25 cellular contexts compared by ENCODE assay signal in the genomic region with DNA sequence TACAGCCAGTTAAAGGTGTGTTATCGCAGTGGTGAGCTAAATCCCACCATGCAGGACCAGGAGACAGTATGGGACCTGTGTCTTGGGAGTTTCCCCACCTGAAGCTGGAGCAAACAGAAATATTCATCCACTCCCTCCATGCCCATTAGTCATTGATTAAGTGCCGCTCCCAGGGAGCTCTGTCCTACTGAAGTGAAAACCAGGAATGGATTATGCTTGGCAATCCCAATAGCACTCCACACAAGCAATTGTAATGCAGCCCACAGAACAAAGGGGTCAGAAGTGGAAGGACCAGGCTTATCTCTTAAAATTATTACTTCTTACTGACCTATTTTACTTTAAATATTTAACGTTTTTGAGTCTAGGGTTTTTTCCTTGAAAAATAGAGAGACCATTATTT.
"Had no signal": no experiment of that assay in that cellular context is flagged by ENCODE, and none has a peak within 500 bp of the region (broad histone marks: within the 10 kb centered on the region; RNA-seq: fewer than 3 reads in every experiment).

No MANE protein-coding gene starts in this region.

- ATAC-seq: natural killer cell; right lobe of liver; stimulated activated memory B cell treated with anti-CD40 and anti-IgM and Interleukin-4, amounts not matched to agents 10 μg/mL and 1 μg/mL and 100 μg/mL, for 72 hours; stimulated activated naive CD8-positive, alpha-beta T cell treated with anti-CD3 and anti-CD28 coated beads, Interleukin-15, Interleukin-2, amounts not matched to agents 100 U/mL and 50 U/mL, for 24 hours had no signal

- H3K36me3 ChIP-seq: left ventricle myocardium inferior, ovary, right atrium auricular region, right lobe of liver, stomach, thyroid gland, uterus had no signal

- DNase-seq: hippocampal formation; islet precursor cell; left ventricle myocardium inferior; mesendoderm; naive B cell; natural killer cell; nephron progenitor cell; ovary; right lobe of liver; stimulated activated CD4-positive, alpha-beta T cell treated with anti-CD3 and anti-CD28 coated beads, Interleukin-1b, Interleukin-23, amount 100 ng/mL, for 48 hours; stimulated activated CD4-positive, alpha-beta T cell treated with anti-CD3 and anti-CD28 coated beads, Interleukin-2, amount 100 ng/mL, for 48 hours; stimulated activated CD4-positive, alpha-beta T cell treated with anti-CD3 and anti-CD28 coated beads, Interleukin-4, amount 100 ng/mL, for 4 hours; stimulated activated CD8-positive, alpha-beta memory T cell treated with anti-CD3 and anti-CD28 coated beads, Interleukin-4, amount 100 ng/mL, for 48 hours; stimulated activated naive CD8-positive, alpha-beta T cell treated with anti-CD3 and anti-CD28 coated beads, Interleukin-15, Interleukin-2, amounts not matched to agents 100 U/mL and 50 U/mL, for 24 hours; stomach; testis; thyroid gland; uterus had no signal

- H3K9me3 Mint-ChIP-seq: mesothelial cell of epicardium; naive B cell; nephron progenitor cell; stimulated activated memory B cell treated with anti-CD40 and anti-IgM and Interleukin-4, amounts not matched to agents 10 μg/mL and 1 μg/mL and 100 μg/mL, for 72 hours; type B pancreatic cell had no signal

- H3K9me3 ChIP-seq: left ventricle myocardium inferior, ovary, right atrium auricular region, right lobe of liver, stomach, testis, thyroid gland, uterus had no signal

- H3K27ac ChIP-seq: left ventricle myocardium inferior, ovary, right atrium auricular region, right lobe of liver, stomach, testis, thyroid gland, uterus had no signal

- H3K4me1 Mint-ChIP-seq: naive B cell; natural killer cell; nephron progenitor cell; stimulated activated memory B cell treated with anti-CD40 and anti-IgM and Interleukin-4, amounts not matched to agents 10 μg/mL and 1 μg/mL and 100 μg/mL, for 72 hours had no signal

- H3K27me3 Mint-ChIP-seq: naive B cell; progenitor cell of endocrine pancreas; stimulated activated memory B cell treated with anti-CD40 and anti-IgM and Interleukin-4, amounts not matched to agents 10 μg/mL and 1 μg/mL and 100 μg/mL, for 72 hours had no signal

- H3K27ac Mint-ChIP-seq: mesothelial cell of epicardium; naive B cell; natural killer cell; nephron progenitor cell; progenitor cell of endocrine pancreas; stimulated activated memory B cell treated with anti-CD40 and anti-IgM and Interleukin-4, amounts not matched to agents 10 μg/mL and 1 μg/mL and 100 μg/mL, for 72 hours; type B pancreatic cell had no signal

- H3K4me3 ChIP-seq: left ventricle myocardium inferior, lung, ovary, right atrium auricular region, right lobe of liver, smooth muscle cell, stomach, testis, thyroid gland, uterus had no signal

- H3K4me1 ChIP-seq: left ventricle myocardium inferior, right atrium auricular region, right lobe of liver, stomach, testis, thyroid gland, uterus had no signal

- H3K4me3 Mint-ChIP-seq: mesothelial cell of epicardium; naive B cell; natural killer cell; nephron progenitor cell; stimulated activated memory B cell treated with anti-CD40 and anti-IgM and Interleukin-4, amounts not matched to agents 10 μg/mL and 1 μg/mL and 100 μg/mL, for 72 hours; type B pancreatic cell had no signal

- H3K27me3 ChIP-seq: ovary, right atrium auricular region, right lobe of liver, stomach, testis, thyroid gland, uterus had no signal

- H3K36me3 Mint-ChIP-seq: mesothelial cell of epicardium; naive B cell; natural killer cell; stimulated activated memory B cell treated with anti-CD40 and anti-IgM and Interleukin-4, amounts not matched to agents 10 μg/mL and 1 μg/mL and 100 μg/mL, for 72 hours; type B pancreatic cell had no signal
